Comparison of ENCODE assay signal across 1 cellular context in genomic region chr5:36647046-36647445, GRCh38.
TF ChIP-seq lines count a peak whose summit lies in the region.

No MANE protein-coding gene starts in this region.

TF ChIP-seq in HCT116, 20 proteins besides CTCF, POLR2A, EP300 and RAD21 (continued from another document):
- no peak for TF ChIP-seq CBX3 (IDR thresholded peaks at IDR 0.05; ENCODE audit: low read depth)
TF ChIP-seq in HCT116: peak in this region for 0.
